8 cellular contexts compared by ENCODE assay signal in the genomic region with DNA sequence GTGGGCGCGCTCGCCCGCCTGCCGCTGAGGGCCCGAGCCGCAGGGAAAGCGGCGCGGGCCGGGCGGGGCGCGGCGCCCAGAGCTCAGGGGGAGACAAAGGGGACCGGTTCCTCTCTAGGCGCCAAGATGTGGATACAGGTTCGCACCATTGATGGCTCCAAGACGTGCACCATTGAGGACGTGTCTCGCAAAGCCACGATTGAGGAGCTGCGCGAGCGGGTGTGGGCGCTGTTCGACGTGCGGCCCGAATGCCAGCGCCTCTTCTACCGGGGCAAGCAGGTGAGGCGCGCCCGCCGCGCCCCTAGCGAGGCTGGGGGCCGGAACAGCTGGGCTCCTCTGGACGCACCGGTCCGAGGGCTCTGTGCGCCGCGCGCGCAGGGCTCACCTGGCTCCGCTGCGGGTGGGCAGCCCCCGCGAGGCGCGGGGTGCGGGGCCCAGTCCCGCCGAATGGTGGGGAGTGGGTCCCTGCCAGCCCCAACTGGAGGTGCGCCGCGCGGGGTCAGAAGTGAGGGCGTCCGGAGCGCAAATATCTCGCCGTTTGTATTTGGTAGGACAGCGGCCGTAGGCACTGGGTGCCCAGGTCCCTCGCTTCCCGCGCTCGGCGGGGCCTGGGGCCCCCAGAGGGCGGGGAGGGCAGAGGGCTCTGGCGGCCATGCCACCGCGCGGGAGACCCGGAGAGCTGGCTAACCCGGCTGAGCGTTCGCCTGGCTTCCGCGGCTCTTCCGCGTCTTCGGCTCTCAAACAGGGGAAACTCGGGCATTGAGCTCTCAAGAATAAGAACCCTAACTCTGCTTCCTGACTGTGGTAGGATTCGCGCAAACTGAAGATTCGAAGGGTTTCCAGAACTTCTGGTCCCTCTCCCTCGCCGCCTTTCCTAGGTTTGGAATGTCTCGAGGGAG. TPM values are rescaled to one million over a fixed set of nuclear protein-coding genes. Genes with fewer than 3 reads are reported as not detected.
DNase-seq lines count a peak whose midpoint lies in the region; ATAC-seq and TF ChIP-seq lines count a peak whose summit lies in the region.

No MANE protein-coding gene starts in this region.

- under 1% methylated on average over 93 of the region's 93 CpGs for WGBS in urinary bladder

- TF ChIP-seq CTCF in fibroblast of villous mesenchyme (IDR thresholded peaks at IDR 0.05; ENCODE audit: insufficient read depth, low read depth, low read length), result no peak

- ATAC-seq in GM18519 (IDR thresholded peaks at IDR 0.05; ENCODE audit: low FRiP score, unreplicated experiment), result peak; percentile 4
- peak; percentile 23 for ATAC-seq in HG02759 (IDR thresholded peaks at IDR 0.05; ENCODE audit: unreplicated experiment)

- H2AFZ ChIP-seq in neuron (ENCODE audit: low read depth, low read length), result peak overlapping the region; percentile 98

- H3K4me1 ChIP-seq in neuron (ENCODE audit: insufficient read depth, low read length), result peaks cover 12% of the 10 kb centered on the region
- peaks cover 4% of the 10 kb centered on the region for H3K4me1 ChIP-seq in urinary bladder (ENCODE audit: insufficient read depth)

- H3K36me3 ChIP-seq in neuron (ENCODE audit: insufficient read depth, low read length) (peaks cover 14% of the 10 kb centered on the region), urinary bladder (ENCODE audit: insufficient read depth) (no peaks in the 10 kb centered on the region)

- H3K9me3 ChIP-seq in neuron (ENCODE audit: low read length), result peaks cover 1% of the 10 kb centered on the region

- H3K4me3 ChIP-seq in fibroblast of villous mesenchyme (ENCODE audit: low read depth, low read length) (peak overlapping the region; percentile 85), neuron (ENCODE audit: low read length) (peak overlapping the region; percentile 88), urinary bladder (ENCODE audit: low read depth, low read length) (peak overlapping the region; percentile 100)

- no peaks in the 10 kb centered on the region for H3K27me3 ChIP-seq in neuron (ENCODE audit: insufficient read depth, low read length)

- peak; percentile 77 for DNase-seq in NCI-H526 treated with DMSO at 0.1 percent for 48 hours (lab: John Stamatoyannopoulos, UW)
- peak; percentile 17 for DNase-seq in activated T-helper 1 cell treated with Interleukin-2 at 50 U/mL for 16 hours (ENCODE audit: low read depth)
- peak; percentile 41 for DNase-seq in fibroblast of villous mesenchyme (ENCODE audit: low read depth)
- DNase-seq in NCI-H1048 (lab: John Stamatoyannopoulos, UW), result no peak

- peak overlapping the region; percentile 89 for H3K27ac ChIP-seq in urinary bladder (ENCODE audit: low read depth)

RNA-seq across cellular contexts. Expression of a gene that starts 0.6 kb away (rescaled TPM):
- 46.4 and 54.0 TPM in 2 replicates for total RNA-seq in fibroblast of villous mesenchyme
- total RNA-seq in urinary bladder, result 117 TPM
- polyA plus RNA-seq in urinary bladder, result 22.3 TPM
